19 cellular contexts compared by ENCODE assay signal in genomic region chr20:24672181-24672880, GRCh38.
DNase-seq lines count a peak whose midpoint lies in the region; ATAC-seq, FAIRE-seq and TF ChIP-seq lines count a peak whose summit lies in the region.
"Had no signal": no experiment of that assay in that cellular context is flagged by ENCODE, and none has a peak within 500 bp of the region (broad histone marks: within the 10 kb centered on the region; RNA-seq: fewer than 3 reads in every experiment).

No MANE protein-coding gene starts in this region.

- H3K27me3 ChIP-seq in PC-3 (ENCODE audit: low read length) (no peaks in the 10 kb centered on the region), brain microvascular endothelial cell (replicated peaks) (no peaks in the 10 kb centered on the region)
- H3K27me3 ChIP-seq: colonic mucosa, tibial nerve had no signal

- H3K36me3 ChIP-seq in PC-3 (ENCODE audit: low read depth, low read length) (no peaks in the 10 kb centered on the region), brain microvascular endothelial cell (replicated peaks) (no peaks in the 10 kb centered on the region)
- H3K36me3 ChIP-seq: colonic mucosa, tibial nerve had no signal

- H3K27ac ChIP-seq in PC-3 (ENCODE audit: low read length) (peak overlapping the region; percentile 91), brain microvascular endothelial cell (peak overlapping the region; percentile 49)
- H3K27ac ChIP-seq: colonic mucosa, tibial nerve had no signal

- peaks cover 28% of the 10 kb centered on the region for H3K4me1 ChIP-seq in PC-3 (ENCODE audit: insufficient read depth, low read length)
- H3K4me1 ChIP-seq: colonic mucosa, tibial nerve had no signal

- ATAC-seq in PC-3 (peak; percentile 31), HG02588 (IDR thresholded peaks at IDR 0.05; ENCODE audit: unreplicated experiment) (no peak)
- ATAC-seq: WTC11 had no signal

- H3K9ac ChIP-seq in PC-3 (ENCODE audit: low read length): no peak overlapping the region

- no peaks in the 10 kb centered on the region for H3F3A ChIP-seq in PC-3 (ENCODE audit: low read length, unreplicated experiment)

- DNase-seq in PC-3: peak; percentile 64
- DNase-seq in brain microvascular endothelial cell: no peak
- DNase-seq in myocyte (ENCODE audit: low read depth): peak; percentile 80
- DNase-seq in urothelium cell line (ENCODE audit: low spot score): peak; percentile 71
- no peak for DNase-seq in foreskin fibroblast
- no peak for DNase-seq in stimulated activated naive CD4-positive, alpha-beta T cell (lab: John Stamatoyannopoulos, UW)
- DNase-seq: activated CD4-positive, alpha-beta memory T cell treated with anti-CD3 and anti-CD28 coated beads, Interleukin-2, amount 10 ng/mL, durations not matched to agents 7 days and 5 days; activated naive CD4-positive, alpha-beta T cell treated with anti-CD3 and anti-CD28 coated beads for 36 hours; activated T-cell treated with anti-CD3 and anti-CD28 coated beads, Interleukin-2, amount 50 U/mL, for 1 hour; colonic mucosa; NCI-H1417 treated with DMSO at 0.1 percent for 48 hours; NCI-H69; nephron progenitor cell; OCI-M1 had no signal

- BruUV-seq in PC-3 (replicated peaks; lab: Mats Ljungman, UMichigan): no TSS peak

- FAIRE-seq in urothelium cell line (lab: Jason Lieb, UNC): no peak
- FAIRE-seq: D721Med, H1 had no signal

- no peaks in the 10 kb centered on the region for H3K79me2 ChIP-seq in PC-3 (ENCODE audit: low read length)

- in situ Hi-C loops in brain microvascular endothelial cell (cut with HindIII; ENCODE audit: low pct_ligation_motif_present, low sequenced_read_pairs): no loop called here

- TF ChIP-seq CTCF in PC-3 (conservative IDR thresholded peaks at IDR 0.05; ENCODE audit: low read depth, low read length) (no peak), brain microvascular endothelial cell (IDR thresholded peaks at IDR 0.05; ENCODE audit: low read depth, low read length, missing control alignments) (no peak), foreskin fibroblast (IDR thresholded peaks at IDR 0.05; ENCODE audit: low read depth, low read length) (no peak)

- peak overlapping the region; percentile 11; the same call in 1 of the 2 replicates for H2AFZ ChIP-seq in PC-3 (ENCODE audit: low read length)

- intact Hi-C loops in PC-3 (cut with micrococcal nuclease): no loop called here

- H3K9me2 ChIP-seq in PC-3 (replicated peaks; ENCODE audit: low read length): no peaks in the 10 kb centered on the region

- H3K4me3 ChIP-seq in PC-3 (ENCODE audit: low read length) (no peak overlapping the region), brain microvascular endothelial cell (ENCODE audit: low read depth, low read length) (no peak overlapping the region), foreskin fibroblast (ENCODE audit: low read depth in 1 of 2, low read length in 2 of 2) (no peak overlapping the region)
- H3K4me3 ChIP-seq: colonic mucosa, tibial nerve had no signal

- no peaks in the 10 kb centered on the region for H4K20me1 ChIP-seq in PC-3 (ENCODE audit: low read length)

- POLR2A ChIA-PET in PC-3 (lab: Charles Lee; ENCODE audit: unreplicated experiment): no interaction called here

- CTCF ChIA-PET in PC-3 (lab: Charles Lee): no interaction called here

- no peaks in the 10 kb centered on the region for H3K9me3 ChIP-seq in PC-3 (ENCODE audit: low read length)
- H3K9me3 ChIP-seq: colonic mucosa, tibial nerve had no signal

- H3K4me2 ChIP-seq in PC-3 (ENCODE audit: low read length): peak overlapping the region; percentile 76

Comparison
In these comparisons a context has a peak if more than half of its experiments do, and no peak if none do; other contexts are left out.
1. DNase-seq: peak in PC-3 (single experiment), myocyte (single experiment) and urothelium cell line (single experiment); none in brain microvascular endothelial cell (single experiment), foreskin fibroblast (0 of 2) and stimulated activated naive CD4-positive, alpha-beta T cell (0 of 6).